8 cellular contexts compared by ENCODE assay signal in genomic region chr13:24541476-24542352, GRCh38. TPM values are rescaled to one million over a fixed set of nuclear protein-coding genes. Genes with fewer than 3 reads are reported as not detected.
DNase-seq lines count a peak whose midpoint lies in the region; ATAC-seq, FAIRE-seq and TF ChIP-seq lines count a peak whose summit lies in the region.
"Not testable (repeated sequence)": the region's sequence is repeated elsewhere in the genome, so short reads cannot be mapped to it uniquely, and the experiment has no call there.

No MANE protein-coding gene starts in this region.

- H3K27me3 Mint-ChIP-seq in activated naive CD4-positive, alpha-beta T cell treated with anti-CD3 and anti-CD28 coated beads, Interleukin-2, amount 50 U/mL, for 24 hours = peaks cover 34% of the 10 kb centered on the region

- H3K79me2 ChIP-seq in parathyroid adenoma = not testable (repeated sequence)

- peak; percentile 13 for DNase-seq in GM12865 (ENCODE audit: low read depth)
- peak; percentile 1 for DNase-seq in RPMI7951 (ENCODE audit: low read depth)
- peak; percentile 18 to 26 for DNase-seq in erythroblast (lab: John Stamatoyannopoulos, UW)
- DNase-seq in kidney epithelial cell (ENCODE audit: low read depth); urothelium cell line (ENCODE audit: low spot score): not testable (repeated sequence)

- H3K27ac ChIP-seq in parathyroid adenoma = not testable (repeated sequence)

- not testable (repeated sequence) for H3K4me1 ChIP-seq in parathyroid adenoma

- H3K4me2 ChIP-seq in parathyroid adenoma (ENCODE audit: low read length) = peak overlapping the region; percentile 47

- peaks cover 22% of the 10 kb centered on the region for H3K27me3 ChIP-seq in kidney epithelial cell (ENCODE audit: control insufficient read depth, insufficient read depth, low read length)
- H3K27me3 ChIP-seq in parathyroid adenoma (ENCODE audit: control insufficient read depth, insufficient read depth, low read length) = not testable (repeated sequence)

- H3K36me3 Mint-ChIP-seq in activated naive CD4-positive, alpha-beta T cell treated with anti-CD3 and anti-CD28 coated beads, Interleukin-2, amount 50 U/mL, for 24 hours = not testable (repeated sequence)

- H2AFZ ChIP-seq in parathyroid adenoma = peak overlapping the region; percentile 64

- not testable (repeated sequence) for H3K36me3 ChIP-seq in kidney epithelial cell (ENCODE audit: control insufficient read depth, insufficient read depth, low read length); parathyroid adenoma (ENCODE audit: control insufficient read depth, insufficient read depth, low read length)

- not testable (repeated sequence) for TF ChIP-seq CTCF in GM12865 (IDR thresholded peaks at IDR 0.05; ENCODE audit: insufficient read depth, low read depth, low read length, missing control alignments); kidney epithelial cell (IDR thresholded peaks at IDR 0.05; ENCODE audit: insufficient read depth, low read length, poor library complexity, severe bottlenecking); parathyroid adenoma (IDR thresholded peaks at IDR 0.05)

- not testable (repeated sequence) for H3K27ac Mint-ChIP-seq in activated naive CD4-positive, alpha-beta T cell treated with anti-CD3 and anti-CD28 coated beads, Interleukin-2, amount 50 U/mL, for 24 hours

- H3K4me1 Mint-ChIP-seq in activated naive CD4-positive, alpha-beta T cell treated with anti-CD3 and anti-CD28 coated beads, Interleukin-2, amount 50 U/mL, for 24 hours = peaks cover 10% of the 10 kb centered on the region

- not testable (repeated sequence) for H3K9me3 ChIP-seq in parathyroid adenoma (ENCODE audit: control insufficient read depth, low read length)

- peak overlapping the region; percentile 86 for H3K4me3 Mint-ChIP-seq in activated naive CD4-positive, alpha-beta T cell treated with anti-CD3 and anti-CD28 coated beads, Interleukin-2, amount 50 U/mL, for 24 hours

- peak; percentile 58 for ATAC-seq in HG03432 (IDR thresholded peaks at IDR 0.05; ENCODE audit: unreplicated experiment)

- TF ChIP-seq POLR2A in erythroblast (IDR thresholded peaks at IDR 0.05; ENCODE audit: low read length) = not testable (repeated sequence)

- H3K4me3 ChIP-seq in GM12865 (ENCODE audit: low read depth, low read length) (peak overlapping the region; percentile 49), kidney epithelial cell (ENCODE audit: low read depth, low read length) (peak overlapping the region; percentile 41), parathyroid adenoma (ENCODE audit: low read depth, low read length) (peak overlapping the region; percentile 42)

- not testable (repeated sequence) for H3K9me3 Mint-ChIP-seq in activated naive CD4-positive, alpha-beta T cell treated with anti-CD3 and anti-CD28 coated beads, Interleukin-2, amount 50 U/mL, for 24 hours

- not testable (repeated sequence) for H3K9ac ChIP-seq in parathyroid adenoma

- peak; percentile 37 for FAIRE-seq in urothelium cell line (lab: Jason Lieb, UNC)

RNA-seq across cellular contexts. Expression of gene PARP4, which starts 29.1 kb away (rescaled TPM):
- total RNA-seq in RPMI7951 (2014; rRNA removed; shearing (Covaris generic)) = 49.7 and 57.7 TPM in 2 replicates
- total RNA-seq in kidney epithelial cell = 54.3 and 57.6 TPM in 2 replicates
